In genomic region chr3:145817870-145818483, GRCh38 we compare ENCODE assay signal across 1 cellular context.
TF ChIP-seq lines count a peak whose summit lies in the region.

No MANE protein-coding gene starts in this region.

TF ChIP-seq in H1, 55 proteins besides CTCF, POLR2A, EP300 and RAD21 (continued from another document):
- no peak for TF ChIP-seq CBX8 (IDR thresholded peaks at IDR 0.05; ENCODE audit: borderline replicate concordance, low read depth, low read length)
- TF ChIP-seq SP4 (IDR thresholded peaks at IDR 0.05; ENCODE audit: low read length) = no peak
- TF ChIP-seq HDAC6 (IDR thresholded peaks at IDR 0.05; ENCODE audit: low read depth, low read length) = no peak
- no peak for TF ChIP-seq EZH2 (IDR thresholded peaks at IDR 0.05; ENCODE audit: low read depth, low read length, severe bottlenecking)
